Comparison of ENCODE assay signal across 11 cellular contexts in the genomic region with DNA sequence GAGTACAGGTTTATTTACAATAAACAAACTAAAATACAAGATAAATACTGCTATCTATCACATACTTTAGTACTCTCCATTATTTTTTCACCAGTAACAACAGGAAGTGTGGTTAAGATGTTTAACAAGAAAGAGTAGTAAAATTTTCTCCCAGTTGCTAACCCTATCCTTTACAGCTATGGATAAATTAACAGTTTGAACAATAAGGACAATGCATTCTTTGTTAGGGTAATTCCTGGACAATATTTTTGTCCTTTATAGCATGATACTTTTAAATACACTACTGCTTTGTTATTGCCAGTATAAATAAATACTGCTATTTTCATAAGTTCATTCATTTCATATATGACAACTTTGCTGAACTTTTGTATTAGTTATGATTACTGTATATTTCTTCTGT.
"Had no signal": no experiment of that assay in that cellular context is flagged by ENCODE, and none has a peak within 500 bp of the region (broad histone marks: within the 10 kb centered on the region; RNA-seq: fewer than 3 reads in every experiment).

No MANE protein-coding gene starts in this region.

- H3K4me3 ChIP-seq: GM23248, GM23338, HAP-1 had no signal

- H3K9ac ChIP-seq: GM23248 had no signal

- H3K27ac Mint-ChIP-seq: GM23338, H9, HFFc6 had no signal

- FAIRE-seq: H1, H54 had no signal

- H3K4me3 Mint-ChIP-seq: GM23338, H9, HFFc6 had no signal

- ATAC-seq: GM23338, HCT116 had no signal

- H3K36me3 ChIP-seq: HAP-1 had no signal

- DNase-seq: GM23248, GOT3, H7, H9, HCEC 1CT, HFFc6 had no signal

- H3K4me1 Mint-ChIP-seq: GM23338, H9 had no signal

- H2AFZ ChIP-seq: GM23248, GM23338 had no signal

- H3K4me1 ChIP-seq: HAP-1 had no signal

- H3K4me2 ChIP-seq: GM23338 had no signal

- H3K9me3 ChIP-seq: HAP-1 had no signal

- H3K27ac ChIP-seq: GM23248 had no signal
